Comparison of ENCODE assay signal across 1 cellular context in genomic region chr17:40194821-40195220, GRCh38.
TF ChIP-seq lines count a peak whose summit lies in the region.

No MANE protein-coding gene starts in this region.

TF ChIP-seq in HCT116, 20 proteins besides CTCF, POLR2A, EP300 and RAD21:
- TF ChIP-seq EZH2phosphoT487 (IDR thresholded peaks at IDR 0.05; ENCODE audit: borderline replicate concordance) (no peak), TCF7L2 (IDR thresholded peaks at IDR 0.05; ENCODE audit: borderline replicate concordance, extremely low read depth, insufficient read depth, insufficient read length) (no peak), FOSL1 (IDR thresholded peaks at IDR 0.05; ENCODE audit: low read depth) (no peak), EGR1 (IDR thresholded peaks at IDR 0.05; ENCODE audit: low read depth) (no peak), ZFX (IDR thresholded peaks at IDR 0.05) (no peak), SRF (IDR thresholded peaks at IDR 0.05; ENCODE audit: low read depth) (no peak), ZNF274 (IDR thresholded peaks at IDR 0.05; ENCODE audit: low read depth, low read length) (no peak), SP1 (IDR thresholded peaks at IDR 0.05; ENCODE audit: low read depth) (no peak), ATF3 (IDR thresholded peaks at IDR 0.05) (no peak), CEBPB (IDR thresholded peaks at IDR 0.05; ENCODE audit: low read depth) (no peak)
